ENCODE assay signal across 8 cellular contexts in the genomic region with DNA sequence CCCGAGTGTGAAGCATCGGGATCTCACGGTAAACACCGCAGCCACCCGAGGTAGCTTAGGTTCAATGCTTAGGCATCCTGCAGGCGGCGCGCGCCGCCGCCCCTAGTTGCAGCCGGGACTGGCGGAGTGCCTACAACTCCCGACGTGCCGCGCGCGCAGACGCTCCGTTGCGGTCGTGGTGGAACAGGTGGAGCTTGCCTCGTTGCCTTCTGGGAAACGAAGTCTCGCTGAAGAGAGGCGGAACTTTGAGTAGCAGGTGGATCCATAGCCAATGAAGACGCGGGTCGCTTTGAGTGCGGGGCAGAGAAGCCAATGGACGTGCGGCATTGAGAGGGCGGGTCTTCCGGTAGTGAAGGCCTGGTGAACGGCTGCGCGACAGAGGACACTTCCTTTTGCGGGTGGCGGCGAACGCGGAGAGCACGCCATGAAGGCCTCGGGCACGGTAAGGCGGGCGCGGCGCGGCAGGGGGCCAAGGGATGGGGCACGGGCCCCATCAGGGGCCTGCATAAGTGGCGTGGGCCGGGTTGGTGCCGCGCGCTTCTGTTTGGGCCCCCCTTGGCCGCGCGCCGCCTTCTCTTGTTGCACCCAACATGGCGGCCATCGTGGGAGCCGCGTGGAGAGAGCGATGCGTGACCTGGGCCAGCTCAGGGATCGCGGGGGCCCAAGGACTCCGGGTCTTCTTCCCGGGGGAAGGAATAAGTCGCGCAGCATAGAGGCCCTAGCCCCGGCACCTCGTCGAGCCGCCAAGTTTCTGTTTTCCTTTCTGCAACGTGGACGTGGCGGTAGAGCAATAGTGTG. TPM values are rescaled to one million over a fixed set of nuclear protein-coding genes. Genes with fewer than 3 reads are reported as not detected.
DNase-seq lines count a peak whose midpoint lies in the region; ATAC-seq, FAIRE-seq and TF ChIP-seq lines count a peak whose summit lies in the region.

A gene (plus strand): TSS at position 378 of the 798 bp plus-strand sequence. CDS start 47 bp downstream, at position 425.

- H3K4me1 Mint-ChIP-seq in Caco-2 (ENCODE audit: low read depth, unreplicated experiment), result no peaks in the 10 kb centered on the region
- peaks cover 37% of the 10 kb centered on the region for H3K4me1 Mint-ChIP-seq in activated CD8-positive, alpha-beta memory T cell treated with anti-CD3 and anti-CD28 coated beads, Interleukin-2, amount 10 ng/mL, durations not matched to agents 7 days and 5 days

- H3K79me1 ChIP-seq in mesendoderm (ENCODE audit: low read length), result peaks cover 13% of the 10 kb centered on the region

- no peaks in the 10 kb centered on the region for H3K9me3 Mint-ChIP-seq in Caco-2 (ENCODE audit: unreplicated experiment)
- H3K9me3 Mint-ChIP-seq in activated CD8-positive, alpha-beta memory T cell treated with anti-CD3 and anti-CD28 coated beads, Interleukin-2, amount 10 ng/mL, durations not matched to agents 7 days and 5 days (ENCODE audit: low read depth), result no peaks in the 10 kb centered on the region

- peak within 1 kb of the TSS; percentile 51 for H3K4me2 ChIP-seq in mesendoderm (ENCODE audit: low read length)

- peak within 1 kb of the TSS; percentile 85 for H3K23ac ChIP-seq in mesendoderm (ENCODE audit: low read length)

- no peaks in the 10 kb centered on the region for H3K9me3 ChIP-seq in Caco-2
- H3K9me3 ChIP-seq in endocrine pancreas (ENCODE audit: control insufficient read depth, low read length), result no peaks in the 10 kb centered on the region

- WGBS in mesendoderm (ENCODE audit: extremely low coverage, insufficient coverage, low lambda C conversion rate), result no CpG with 5 or more reads among the region's 80 CpGs

- H3K4me3 Mint-ChIP-seq in Caco-2 (ENCODE audit: unreplicated experiment), result peak within 1 kb of the TSS; percentile 90
- peak within 1 kb of the TSS; percentile 94 for H3K4me3 Mint-ChIP-seq in activated CD8-positive, alpha-beta memory T cell treated with anti-CD3 and anti-CD28 coated beads, Interleukin-2, amount 10 ng/mL, durations not matched to agents 7 days and 5 days

- intact Hi-C loops in Caco-2 (cut with micrococcal nuclease; ENCODE audit: unreplicated experiment), result loop anchor here (1.0 to 5.0 kb wide), 2 partner anchors 73 to 417 kb away; no protein-coding TSS in a partner anchor

- peak within 1 kb of the TSS; percentile 84 for H3K4me3 ChIP-seq in Caco-2 (ENCODE audit: low read depth, low read length)
- peak within 1 kb of the TSS; percentile 87 for H3K4me3 ChIP-seq in endocrine pancreas (ENCODE audit: control insufficient read depth, insufficient read depth, low read length)
- H3K4me3 ChIP-seq in mesendoderm (ENCODE audit: low read length), result peak within 1 kb of the TSS; percentile 100

- DNase-seq in Caco-2, result peak; percentile 97 to 99
- peak; percentile 100 for DNase-seq in HTR-8/SVneo (ENCODE audit: insufficient read length, low spot score)
- peak; percentile 99 for DNase-seq in NOMO-1 treated with dmso at 0.1 percent for 144 hours (lab: John Stamatoyannopoulos, UW; ENCODE audit: unreplicated experiment)
- DNase-seq in activated CD8-positive, alpha-beta memory T cell treated with anti-CD3 and anti-CD28 coated beads, Interleukin-2, amount 10 ng/mL, durations not matched to agents 7 days and 5 days, result peak; percentile 100
- DNase-seq in mesendoderm, result peak; percentile 100
- DNase-seq in stimulated activated CD8-positive, alpha-beta memory T cell treated with anti-CD3 and anti-CD28 coated beads, Interleukin-15, amount 100 ng/mL, for 24 hours (ENCODE audit: low read depth), result peak; percentile 95

- peak within 1 kb of the TSS; percentile 100 for H2AK5ac ChIP-seq in mesendoderm (ENCODE audit: low read length)

- BruUV-seq in Caco-2 (replicated peaks; lab: Mats Ljungman, UMichigan), result no TSS peak

- H3K27ac Mint-ChIP-seq in Caco-2 (ENCODE audit: unreplicated experiment), result peak within 1 kb of the TSS; percentile 98
- peak within 1 kb of the TSS; percentile 93 for H3K27ac Mint-ChIP-seq in activated CD8-positive, alpha-beta memory T cell treated with anti-CD3 and anti-CD28 coated beads, Interleukin-2, amount 10 ng/mL, durations not matched to agents 7 days and 5 days

- H3K18ac ChIP-seq in mesendoderm (ENCODE audit: low read length), result peak within 1 kb of the TSS; percentile 35

- TF ChIP-seq CTCF in Caco-2 (IDR thresholded peaks at IDR 0.05; ENCODE audit: insufficient read depth in 1 of 2, low read depth in 1 of 2, low read length in 1 of 2, severe bottlenecking in 1 of 2, unreplicated experiment in 1 of 2), result peak; percentile 60 to 89

- peaks cover 2% of the 10 kb centered on the region for H3K27me3 Mint-ChIP-seq in Caco-2 (ENCODE audit: insufficient read depth, unreplicated experiment)
- H3K27me3 Mint-ChIP-seq in activated CD8-positive, alpha-beta memory T cell treated with anti-CD3 and anti-CD28 coated beads, Interleukin-2, amount 10 ng/mL, durations not matched to agents 7 days and 5 days, result no peaks in the 10 kb centered on the region

- H4K8ac ChIP-seq in mesendoderm (ENCODE audit: low read depth, low read length), result peak within 1 kb of the TSS; percentile 5

- H3K4ac ChIP-seq in mesendoderm (ENCODE audit: low read depth, low read length), result peak within 1 kb of the TSS; percentile 89

- peaks cover 29% of the 10 kb centered on the region for H3K79me2 ChIP-seq in mesendoderm (ENCODE audit: control insufficient read depth, insufficient read depth, low read length)

- peak within 1 kb of the TSS; percentile 98 for H4K5ac ChIP-seq in mesendoderm (ENCODE audit: low read length)

- peak; percentile 98 for FAIRE-seq in HTR-8/SVneo (lab: Jason Lieb, UNC)

- H2BK120ac ChIP-seq in mesendoderm (ENCODE audit: low read depth, low read length), result no peak within 1 kb of the TSS

- POLR2A ChIA-PET in Caco-2 (lab: Charles Lee), result interaction anchor here (0.5 to 2.8 kb wide), 27 partner anchors 12 to 1784 kb away, joined by 3 to 77 read pairs (median 6); a partner anchor contains a TSS

- CTCF ChIA-PET in Caco-2 (lab: Charles Lee), result interaction anchor here (0.6 to 1.9 kb wide), 16 partner anchors 9 to 253 kb away, joined by 3 to 118 read pairs (median 4); a partner anchor contains a TSS
- CTCF ChIA-PET in activated CD8-positive, alpha-beta memory T cell treated with anti-CD3 and anti-CD28 coated beads, Interleukin-2, amount 10 ng/mL, durations not matched to agents 7 days and 5 days (lab: Charles Lee), result interaction anchor here (0.6 to 9.5 kb wide), 45 partner anchors 11 to 419 kb away, joined by 3 to 361 read pairs (median 4); a partner anchor contains a TSS

- peak within 1 kb of the TSS; percentile 100 for H3K56ac ChIP-seq in mesendoderm (ENCODE audit: low read length)

- H3K27ac ChIP-seq in mesendoderm (ENCODE audit: low read depth, low read length), result peak within 1 kb of the TSS; percentile 18

- H2BK15ac ChIP-seq in mesendoderm (replicated peaks; ENCODE audit: low read depth), result no peak within 1 kb of the TSS

- H3K36me3 ChIP-seq in Caco-2 (ENCODE audit: control insufficient read depth, insufficient read depth, low read length), result peaks cover 9% of the 10 kb centered on the region
- peaks cover 3% of the 10 kb centered on the region for H3K36me3 ChIP-seq in endocrine pancreas (ENCODE audit: control insufficient read depth, insufficient read depth, low read length)
- peaks cover 28% of the 10 kb centered on the region for H3K36me3 ChIP-seq in mesendoderm (ENCODE audit: control insufficient read depth, insufficient read depth, low read length)

- H3K36me3 Mint-ChIP-seq in Caco-2 (ENCODE audit: insufficient read depth, unreplicated experiment), result peaks cover 55% of the 10 kb centered on the region
- H3K36me3 Mint-ChIP-seq in activated CD8-positive, alpha-beta memory T cell treated with anti-CD3 and anti-CD28 coated beads, Interleukin-2, amount 10 ng/mL, durations not matched to agents 7 days and 5 days, result peaks cover 37% of the 10 kb centered on the region

- H2BK5ac ChIP-seq in mesendoderm (ENCODE audit: low read length), result peak within 1 kb of the TSS; percentile 82

- no peaks in the 10 kb centered on the region for H3K27me3 ChIP-seq in Caco-2 (replicated peaks; ENCODE audit: control insufficient read depth, insufficient read depth, low read length)
- no peaks in the 10 kb centered on the region for H3K27me3 ChIP-seq in endocrine pancreas (ENCODE audit: control insufficient read depth, insufficient read depth, low read length)
- H3K27me3 ChIP-seq in mesendoderm (ENCODE audit: insufficient read depth, low read length, poor library complexity), result no peaks in the 10 kb centered on the region

- peak; percentile 86 for ATAC-seq in GM21360 (IDR thresholded peaks at IDR 0.05; ENCODE audit: unreplicated experiment)
- ATAC-seq in activated CD8-positive, alpha-beta memory T cell treated with anti-CD3 and anti-CD28 coated beads, Interleukin-2, amount 10 ng/mL, durations not matched to agents 7 days and 5 days, result peak; percentile 97

- peak within 1 kb of the TSS; percentile 99 for H3K9ac ChIP-seq in endocrine pancreas (ENCODE audit: control insufficient read depth, insufficient read depth, low read length)
- H3K9ac ChIP-seq in mesendoderm (ENCODE audit: low read length), result peak within 1 kb of the TSS; percentile 100

- peaks cover 9% of the 10 kb centered on the region for H3K4me1 ChIP-seq in Caco-2
- H3K4me1 ChIP-seq in endocrine pancreas (ENCODE audit: control insufficient read depth, insufficient read depth, low read length), result no peaks in the 10 kb centered on the region
- no peaks in the 10 kb centered on the region for H3K4me1 ChIP-seq in mesendoderm (ENCODE audit: control insufficient read depth, low read depth, low read length)

RNA-seq across cellular contexts. Expression of the gene that starts here (rescaled TPM):
- total RNA-seq in Caco-2 (2022), result 1,599 and 1,686 TPM in 2 replicates
- total RNA-seq in activated CD8-positive, alpha-beta memory T cell treated with anti-CD3 and anti-CD28 coated beads, Interleukin-2, amount 10 ng/mL, durations not matched to agents 7 days and 5 days, result 1,000 to 10,000 TPM; 1,945 to 2,182 TPM
- polyA plus RNA-seq in mesendoderm (2013, experiment 1 of 2), result 2,732 TPM
- 2,732 TPM for polyA plus RNA-seq in mesendoderm (2013, experiment 2 of 2)

Comparison
In these comparisons a context has a peak if more than half of its experiments do, and no peak if none do; other contexts are left out.
1. Peak in every context shown above with its lines: DNase-seq, ATAC-seq, H3K4me3 ChIP-seq and H3K27ac ChIP-seq.